26 cellular contexts compared by ENCODE assay signal in genomic region chr12:90262261-90262660, GRCh38.
DNase-seq lines count a peak whose midpoint lies in the region; TF ChIP-seq lines count a peak whose summit lies in the region.
"Had no signal": no experiment of that assay in that cellular context is flagged by ENCODE, and none has a peak within 500 bp of the region (broad histone marks: within the 10 kb centered on the region; RNA-seq: fewer than 3 reads in every experiment).

No MANE protein-coding gene starts in this region.

- H3K27ac Mint-ChIP-seq in chondrocyte (ENCODE audit: unreplicated experiment) (peak overlapping the region; percentile 2), mesothelial cell of epicardium (peak overlapping the region; percentile 51)
- H3K27ac Mint-ChIP-seq in activated T-helper 2 cell treated with anti-CD3 and anti-CD28 coated beads, Interferon-gamma antibody, Interleukin-2, Interleukin-4, amounts not matched to agents 10 μg/mL and 5 μg/mL and 100 μg/mL, durations not matched to agents 14 hours and 24 hours and 36 hours: no peak overlapping the region
- H3K27ac Mint-ChIP-seq: activated naive CD8-positive, alpha-beta T cell treated with anti-CD3 and anti-CD28 coated beads, Interleukin-2, amount 50 U/mL, for 24 hours; activated T-helper 1 cell treated with anti-CD3 and anti-CD28 coated beads, Interleukin-12 subunit alpha, Interleukin-12 subunit beta, Interleukin-2, Interleukin-4 antibody, amounts not matched to agents 30 ng/mL and 10 ng/mL and 1 ng/mL, durations not matched to agents 14 hours and 24 hours and 36 hours; CD4-positive, alpha-beta T cell; type B pancreatic cell had no signal

- no peak overlapping the region for H3K4me3 Mint-ChIP-seq in chondrocyte (ENCODE audit: unreplicated experiment)
- no peak overlapping the region for H3K4me3 Mint-ChIP-seq in mesothelial cell of epicardium
- H3K4me3 Mint-ChIP-seq in activated T-helper 2 cell treated with anti-CD3 and anti-CD28 coated beads, Interferon-gamma antibody, Interleukin-2, Interleukin-4, amounts not matched to agents 10 μg/mL and 5 μg/mL and 100 μg/mL, durations not matched to agents 14 hours and 24 hours and 36 hours (ENCODE audit: low read depth): no peak overlapping the region
- H3K4me3 Mint-ChIP-seq: activated naive CD8-positive, alpha-beta T cell treated with anti-CD3 and anti-CD28 coated beads, Interleukin-2, amount 50 U/mL, for 24 hours; activated T-helper 1 cell treated with anti-CD3 and anti-CD28 coated beads, Interleukin-12 subunit alpha, Interleukin-12 subunit beta, Interleukin-2, Interleukin-4 antibody, amounts not matched to agents 30 ng/mL and 10 ng/mL and 1 ng/mL, durations not matched to agents 14 hours and 24 hours and 36 hours; CD4-positive, alpha-beta T cell; central memory CD8-positive, alpha-beta T cell; type B pancreatic cell had no signal

- DNase-seq in AG08396 (ENCODE audit: low spot score) (peak; percentile 10), HT1080 (ENCODE audit: low read depth) (peak; percentile 56), chondrocyte (ENCODE audit: low spot score) (no peak), mesothelial cell of epicardium (ENCODE audit: low spot score in 2 of 2, unreplicated experiment in 2 of 2) (no peak), NCI-H2171 treated with DMSO at 0.1 percent for 48 hours (lab: John Stamatoyannopoulos, UW) (no peak), kidney glomerular epithelial cell (lab: John Stamatoyannopoulos, UW) (no peak)
- DNase-seq in activated T-helper 2 cell treated with anti-CD3 and anti-CD28 coated beads, Interferon-gamma antibody, Interleukin-2, Interleukin-4, amounts not matched to agents 10 μg/mL and 5 μg/mL and 100 μg/mL, durations not matched to agents 14 hours and 24 hours and 36 hours (ENCODE audit: low spot score): no peak
- no peak for DNase-seq in activated naive CD4-positive, alpha-beta T cell (lab: John Stamatoyannopoulos, UW)
- DNase-seq: ACHN; activated CD4-positive, CD25-positive, alpha-beta regulatory T cell treated with anti-CD3 and anti-CD28 coated beads, Interleukin-2, amount 50 U/mL, for 72 hours; activated naive CD8-positive, alpha-beta T cell treated with anti-CD3 and anti-CD28 coated beads, Interleukin-2, amount 50 U/mL, for 24 hours; CD4-positive, alpha-beta T cell; DND-41; H7; left colon; mucosa of descending colon; NCI-H1105; NCI-H748 treated with DMSO at 0.1 percent for 48 hours; OCI-M1; sigmoid colon; stimulated activated CD4-positive, alpha-beta T cell treated with anti-CD3 and anti-CD28 coated beads, Interleukin-2, amount 100 ng/mL, for 24 hours; stomach; T1000 had no signal

- H3K36me3 Mint-ChIP-seq in chondrocyte (ENCODE audit: low read depth) (peaks cover 2% of the 10 kb centered on the region), mesothelial cell of epicardium (no peaks in the 10 kb centered on the region)
- no peaks in the 10 kb centered on the region for H3K36me3 Mint-ChIP-seq in activated T-helper 2 cell treated with anti-CD3 and anti-CD28 coated beads, Interferon-gamma antibody, Interleukin-2, Interleukin-4, amounts not matched to agents 10 μg/mL and 5 μg/mL and 100 μg/mL, durations not matched to agents 14 hours and 24 hours and 36 hours (ENCODE audit: low read depth)
- H3K36me3 Mint-ChIP-seq: type B pancreatic cell had no signal

- intact Hi-C loops in activated T-helper 2 cell treated with anti-CD3 and anti-CD28 coated beads, Interferon-gamma antibody, Interleukin-2, Interleukin-4, amounts not matched to agents 10 μg/mL and 5 μg/mL and 100 μg/mL, durations not matched to agents 14 hours and 24 hours and 36 hours (cut with micrococcal nuclease): no loop called here

- no peaks in the 10 kb centered on the region for H3K27me3 Mint-ChIP-seq in chondrocyte (ENCODE audit: low read depth)
- no peaks in the 10 kb centered on the region for H3K27me3 Mint-ChIP-seq in mesothelial cell of epicardium (ENCODE audit: low read depth)
- peaks cover 8% of the 10 kb centered on the region for H3K27me3 Mint-ChIP-seq in activated T-helper 2 cell treated with anti-CD3 and anti-CD28 coated beads, Interferon-gamma antibody, Interleukin-2, Interleukin-4, amounts not matched to agents 10 μg/mL and 5 μg/mL and 100 μg/mL, durations not matched to agents 14 hours and 24 hours and 36 hours (ENCODE audit: low read depth)
- H3K27me3 Mint-ChIP-seq: CD4-positive, alpha-beta T cell; type B pancreatic cell had no signal

- no peak for TF ChIP-seq CTCF in chondrocyte (IDR thresholded peaks at IDR 0.05)
- TF ChIP-seq CTCF in mesothelial cell of epicardium (IDR thresholded peaks at IDR 0.05; ENCODE audit: unreplicated experiment): no peak

- H3K4me1 Mint-ChIP-seq in chondrocyte (ENCODE audit: low read depth) (peaks cover 34% of the 10 kb centered on the region), mesothelial cell of epicardium (peaks cover 20% of the 10 kb centered on the region)
- H3K4me1 Mint-ChIP-seq in activated T-helper 2 cell treated with anti-CD3 and anti-CD28 coated beads, Interferon-gamma antibody, Interleukin-2, Interleukin-4, amounts not matched to agents 10 μg/mL and 5 μg/mL and 100 μg/mL, durations not matched to agents 14 hours and 24 hours and 36 hours (ENCODE audit: low read depth): no peaks in the 10 kb centered on the region
- H3K4me1 Mint-ChIP-seq: activated naive CD8-positive, alpha-beta T cell treated with anti-CD3 and anti-CD28 coated beads, Interleukin-2, amount 50 U/mL, for 24 hours; central memory CD8-positive, alpha-beta T cell had no signal

- H3K9me3 Mint-ChIP-seq in chondrocyte (ENCODE audit: low read depth): no peaks in the 10 kb centered on the region
- peaks cover 6% of the 10 kb centered on the region for H3K9me3 Mint-ChIP-seq in mesothelial cell of epicardium
- no peaks in the 10 kb centered on the region for H3K9me3 Mint-ChIP-seq in activated T-helper 2 cell treated with anti-CD3 and anti-CD28 coated beads, Interferon-gamma antibody, Interleukin-2, Interleukin-4, amounts not matched to agents 10 μg/mL and 5 μg/mL and 100 μg/mL, durations not matched to agents 14 hours and 24 hours and 36 hours
- H3K9me3 Mint-ChIP-seq: activated naive CD8-positive, alpha-beta T cell treated with anti-CD3 and anti-CD28 coated beads, Interleukin-2, amount 50 U/mL, for 24 hours; activated T-helper 1 cell treated with anti-CD3 and anti-CD28 coated beads, Interleukin-12 subunit alpha, Interleukin-12 subunit beta, Interleukin-2, Interleukin-4 antibody, amounts not matched to agents 30 ng/mL and 10 ng/mL and 1 ng/mL, durations not matched to agents 14 hours and 24 hours and 36 hours; CD4-positive, alpha-beta T cell; central memory CD8-positive, alpha-beta T cell; type B pancreatic cell had no signal

Comparison
In these comparisons a context has a peak if more than half of its experiments do, and no peak if none do; other contexts are left out.
1. DNase-seq: peak in AG08396 (single experiment) and HT1080 (single experiment); none in chondrocyte (single experiment), mesothelial cell of epicardium (0 of 2), activated T-helper 2 cell treated with anti-CD3 and anti-CD28 coated beads, Interferon-gamma antibody, Interleukin-2, Interleukin-4, amounts not matched to agents 10 μg/mL and 5 μg/mL and 100 μg/mL, durations not matched to agents 14 hours and 24 hours and 36 hours (single experiment), NCI-H2171 treated with DMSO at 0.1 percent for 48 hours (single experiment), kidney glomerular epithelial cell (single experiment) and activated naive CD4-positive, alpha-beta T cell (0 of 4).